Comparison of ENCODE assay signal across 8 cellular contexts in the genomic region with DNA sequence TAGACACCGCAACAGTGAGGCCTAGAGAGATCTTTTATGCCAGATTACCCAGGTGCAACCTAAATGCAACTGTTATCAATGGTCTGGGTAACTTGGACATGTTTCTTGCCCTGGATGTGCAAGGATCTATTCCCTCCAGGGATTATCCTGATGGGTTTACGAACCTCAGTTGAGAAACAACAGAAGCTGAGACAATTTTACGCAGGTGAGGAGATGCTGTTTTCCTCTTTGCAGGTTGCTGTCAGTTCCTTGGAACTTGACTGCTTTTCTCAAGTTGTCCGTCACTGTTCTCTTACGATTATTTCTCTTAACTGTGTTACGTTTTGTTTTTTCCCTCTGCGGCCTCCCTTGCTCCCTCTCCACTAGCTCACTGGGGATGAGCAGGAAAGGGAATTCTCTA. TPM values are rescaled to one million over a fixed set of nuclear protein-coding genes. Genes with fewer than 3 reads are reported as not detected.
DNase-seq lines count a peak whose midpoint lies in the region; ATAC-seq and TF ChIP-seq lines count a peak whose summit lies in the region.

No MANE protein-coding gene starts in this region.

- TF ChIP-seq CTCF in heart left ventricle (IDR thresholded peaks at IDR 0.05) (no peak), MCF 10A (IDR thresholded peaks at IDR 0.05; ENCODE audit: unreplicated experiment) (no peak), mesothelial cell of epicardium (IDR thresholded peaks at IDR 0.05; ENCODE audit: unreplicated experiment) (no peak), upper lobe of right lung (IDR thresholded peaks at IDR 0.05) (no peak), omental fat pad (IDR thresholded peaks at IDR 0.05) (no peak)

- H3K4me1 ChIP-seq in heart left ventricle = peaks cover 8 to 68% (median 54%) of the 10 kb centered on the region in 12 donors
- peaks cover 55% of the 10 kb centered on the region for H3K4me1 ChIP-seq in upper lobe of right lung

- H3K4me3 Mint-ChIP-seq in MCF 10A (ENCODE audit: unreplicated experiment) = peak overlapping the region; percentile 93
- peak overlapping the region; percentile 92 for H3K4me3 Mint-ChIP-seq in mesothelial cell of epicardium

- H3K27ac ChIP-seq in heart left ventricle = peak overlapping the region in 11 of 12 donors; percentile 96 to 99 (median 98)
- H3K27ac ChIP-seq in upper lobe of right lung = peak overlapping the region; percentile 97

- H3K9me3 Mint-ChIP-seq in MCF 10A (ENCODE audit: unreplicated experiment) = no peaks in the 10 kb centered on the region
- no peaks in the 10 kb centered on the region for H3K9me3 Mint-ChIP-seq in mesothelial cell of epicardium

- H3K36me3 ChIP-seq in heart left ventricle (peaks cover 0 to 21% (median 8%) of the 10 kb centered on the region in 9 donors), upper lobe of right lung (peaks cover 11% of the 10 kb centered on the region)

- H3K4me3 ChIP-seq in heart left ventricle = peak overlapping the region; percentile 68 to 99 (median 90)
- peak overlapping the region; percentile 94 for H3K4me3 ChIP-seq in upper lobe of right lung

- DNase-seq in heart left ventricle = no peak
- DNase-seq in left ventricle myocardium superior = no peak
- DNase-seq in MCF 10A (ENCODE audit: unreplicated experiment) = no peak
- DNase-seq in mesothelial cell of epicardium (ENCODE audit: low spot score in 2 of 2, unreplicated experiment in 2 of 2) = no peak
- DNase-seq in upper lobe of right lung = no peak
- DNase-seq in germinal center (ENCODE audit: low spot score) = no peak
- DNase-seq in omental fat pad (ENCODE audit: low spot score) = no peak

- H3K36me3 Mint-ChIP-seq in MCF 10A (ENCODE audit: insufficient read depth, unreplicated experiment) (peaks cover 32% of the 10 kb centered on the region), mesothelial cell of epicardium (peaks cover 12% of the 10 kb centered on the region)

- no peak for TF ChIP-seq POLR2A in heart left ventricle (IDR thresholded peaks at IDR 0.05)

- H3K4me1 Mint-ChIP-seq in MCF 10A (ENCODE audit: insufficient read depth, unreplicated experiment) (peaks cover 34% of the 10 kb centered on the region), mesothelial cell of epicardium (peaks cover 53% of the 10 kb centered on the region)

- POLR2A ChIA-PET in MCF 10A (lab: Yijun Ruan, JAX) = interaction anchor here (0.7 to 6.9 kb wide), 20 partner anchors 9 to 1675 kb away, joined by 3 to 153 read pairs (median 18); partner anchors contain the start of genes CCM2, DDX56, H2AZ2 and MYO1G

- ATAC-seq in heart left ventricle = no peak
- no peak for ATAC-seq in left ventricle myocardium superior
- no peak for ATAC-seq in upper lobe of right lung
- ATAC-seq in HG03457 (IDR thresholded peaks at IDR 0.05; ENCODE audit: unreplicated experiment) = no peak
- no peak for ATAC-seq in omental fat pad (ENCODE audit: low FRiP score)

- no peaks in the 10 kb centered on the region for H3K27me3 ChIP-seq in heart left ventricle
- H3K27me3 ChIP-seq in upper lobe of right lung = no peaks in the 10 kb centered on the region

- CTCF ChIA-PET in MCF 10A (lab: Yijun Ruan, JAX) = interaction anchor here (0.5 to 0.9 kb wide), 4 partner anchors 27 to 394 kb away, joined by 3 to 5 read pairs (median 4); no protein-coding TSS in a partner anchor

- intact Hi-C loops in heart left ventricle (cut with DNase I) (loop anchor here in 3 of 10 donors (5.0 to 10.0 kb wide), 3 partner anchors 37 to 231 kb away; partner anchors contain the start of genes H2AZ2 (in 1 of the 3) and TBRG4 (in 1 of the 3)), left ventricle myocardium superior (cut with micrococcal nuclease) (no loop called here), MCF 10A (cut with micrococcal nuclease) (loop anchor here (10.0 kb wide), 2 partner anchors 101 to 251 kb away; no protein-coding TSS in a partner anchor), upper lobe of right lung (cut with DNase I) (no loop called here)

- TSS peak; percentile 23 for BruUV-seq in MCF 10A (replicated peaks; lab: Mats Ljungman, UMichigan)

- H3K27ac Mint-ChIP-seq in MCF 10A (ENCODE audit: low read depth, unreplicated experiment) (peak overlapping the region; percentile 99), mesothelial cell of epicardium (peak overlapping the region; percentile 98)

- no peaks in the 10 kb centered on the region for H3K27me3 Mint-ChIP-seq in MCF 10A (ENCODE audit: insufficient read depth, unreplicated experiment)
- H3K27me3 Mint-ChIP-seq in mesothelial cell of epicardium (ENCODE audit: low read depth) = no peaks in the 10 kb centered on the region

- 36 to 49% (median 46%) methylated on average over 7 of the region's 7 CpGs for WGBS in heart left ventricle, 4 donors

- H3K9me3 ChIP-seq in heart left ventricle (no peaks in the 10 kb centered on the region), upper lobe of right lung (no peaks in the 10 kb centered on the region)

RNA-seq across cellular contexts. Expression of gene PURB, which starts 1.4 kb away (rescaled TPM):
- total RNA-seq in heart left ventricle (10 to 100 TPM in 8 of 9 donors, 1 to 10 TPM in 1; 9.8 to 19.4 (median 15.8) TPM), left ventricle myocardium superior (15.7 TPM), MCF 10A (2022) (21.3 and 27.9 TPM in 2 replicates), mesothelial cell of epicardium (33.2 to 33.7 TPM (median 33.5 TPM) in 3 replicates), upper lobe of right lung (26.0 TPM), omental fat pad (10 to 100 TPM; 20.9 to 32.1 (median 24.2) TPM)
- 10 to 100 TPM in 1 of 2 donors, 1 to 10 TPM in 1; 5.5 to 15.7 TPM for polyA plus RNA-seq in heart left ventricle

RNA-seq across cellular contexts. Expression of gene H2AZ2, which starts 36.1 kb away (rescaled TPM):
- total RNA-seq in heart left ventricle (100 to 1,000 TPM; 188 to 274 (median 224) TPM), left ventricle myocardium superior (261 TPM), MCF 10A (2022) (138 and 139 TPM in 2 replicates), mesothelial cell of epicardium (150 to 156 TPM (median 156 TPM) in 3 replicates), upper lobe of right lung (131 TPM), omental fat pad (100 to 1,000 TPM in 1 of 4 donors, 10 to 100 TPM in 3; 94.1 to 116 (median 97.9) TPM)
- 100 to 1,000 TPM; 161 to 179 TPM for polyA plus RNA-seq in heart left ventricle
